ENCODE assay signal across 1 cellular context in the genomic region with DNA sequence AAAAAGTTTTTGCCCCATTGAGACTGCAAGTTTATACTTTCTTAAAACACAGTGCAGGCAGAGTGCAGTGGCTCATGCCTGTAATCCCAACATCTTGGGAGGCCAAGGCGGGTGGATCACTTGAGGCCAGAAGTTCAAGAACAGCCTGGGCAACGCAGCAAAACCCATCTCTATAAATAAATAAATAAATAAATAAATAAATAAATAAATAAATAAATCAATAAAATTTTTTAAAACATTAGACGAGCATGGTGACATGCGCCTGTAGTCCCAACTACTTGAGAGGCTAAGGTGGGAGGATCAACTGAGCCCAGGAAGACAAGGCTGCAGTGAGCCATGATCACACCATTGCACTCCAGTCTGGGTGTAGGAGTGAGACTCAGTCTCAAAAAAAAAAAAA.
TF ChIP-seq lines count a peak whose summit lies in the region.

No MANE protein-coding gene starts in this region.

TF ChIP-seq in HEK293, 187 proteins besides CTCF, POLR2A, EP300 and RAD21 (continued from another document):
- TF ChIP-seq, protein P1, sequence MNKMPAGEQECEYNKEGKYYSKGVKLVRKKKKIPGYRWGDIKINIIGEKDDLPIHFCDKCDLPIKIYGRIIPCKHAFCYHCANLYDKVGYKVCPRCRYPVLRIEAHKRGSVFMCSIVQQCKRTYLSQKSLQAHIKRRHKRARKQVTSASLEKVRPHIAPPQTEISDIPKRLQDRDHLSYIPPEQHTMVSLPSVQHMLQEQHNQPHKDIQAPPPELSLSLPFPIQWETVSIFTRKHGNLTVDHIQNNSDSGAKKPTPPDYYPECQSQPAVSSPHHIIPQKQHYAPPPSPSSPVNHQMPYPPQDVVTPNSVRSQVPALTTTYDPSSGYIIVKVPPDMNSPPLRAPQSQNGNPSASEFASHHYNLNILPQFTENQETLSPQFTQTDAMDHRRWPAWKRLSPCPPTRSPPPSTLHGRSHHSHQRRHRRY (tag by site-specific recombination; IDR thresholded peaks at IDR 0.05) = no peak
